9 cellular contexts compared by ENCODE assay signal in the genomic region with DNA sequence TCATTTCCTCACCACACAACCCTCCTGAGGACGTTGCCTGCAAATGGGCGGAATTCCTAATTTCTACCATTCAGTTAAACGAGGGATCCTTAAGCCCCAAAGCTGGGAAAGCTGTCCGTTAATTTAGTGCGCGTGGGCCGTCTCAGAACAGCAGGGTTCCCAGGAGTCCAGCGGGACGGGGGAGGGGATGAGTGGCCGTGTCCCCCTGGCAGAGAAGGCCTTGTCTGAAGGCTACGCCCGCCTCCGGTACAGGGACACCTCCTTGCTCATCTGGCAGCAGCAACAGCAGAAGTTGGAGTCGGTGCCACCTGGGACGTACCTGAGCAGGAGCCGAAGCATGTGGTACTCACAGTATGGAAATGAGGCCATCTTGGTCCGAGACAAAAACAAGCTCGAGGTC. TPM values are rescaled to one million over a fixed set of nuclear protein-coding genes. Genes with fewer than 3 reads are reported as not detected.
DNase-seq lines count a peak whose midpoint lies in the region; TF ChIP-seq lines count a peak whose summit lies in the region.
"Had no signal": no experiment of that assay in that cellular context is flagged by ENCODE, and none has a peak within 500 bp of the region (broad histone marks: within the 10 kb centered on the region; RNA-seq: fewer than 3 reads in every experiment).

No MANE protein-coding gene starts in this region.

- peak overlapping the region; percentile 70 for H3K4me3 ChIP-seq in WERI-Rb-1 (ENCODE audit: low read depth, low read length)
- peak overlapping the region; percentile 94 for H3K4me3 ChIP-seq in skeletal muscle satellite cell (ENCODE audit: low read length)

- H3K36me3 ChIP-seq in WERI-Rb-1: peaks cover 36% of the 10 kb centered on the region
- H3K36me3 ChIP-seq in skeletal muscle satellite cell (ENCODE audit: insufficient read depth, low read length): peaks cover 26% of the 10 kb centered on the region

- TF ChIP-seq CTCF in WERI-Rb-1 (IDR thresholded peaks at IDR 0.05; ENCODE audit: low read depth, low read length) (no peak), glutamatergic neuron (IDR thresholded peaks at IDR 0.05; ENCODE audit: partially characterized antibody, unreplicated experiment) (no peak)

- H3K27me3 Mint-ChIP-seq in T-helper 1 cell treated with Interleukin-12 subunit alpha and Interleukin-12 subunit beta and Interleukin-4 antibody, amounts not matched to agents 30 μg/mL and 1 μg/mL, for 36 hours (ENCODE audit: low read depth): no peaks in the 10 kb centered on the region
- peaks cover 14% of the 10 kb centered on the region for H3K27me3 Mint-ChIP-seq in glutamatergic neuron (ENCODE audit: unreplicated experiment)

- DNase-seq in T-helper 1 cell: no peak
- no peak for DNase-seq in WERI-Rb-1
- DNase-seq in glutamatergic neuron: peak; percentile 61
- no peak for DNase-seq in nucleus accumbens (lab: John Stamatoyannopoulos, UW)
- no peak for DNase-seq in HuH-7.5 (ENCODE audit: low spot score)
- DNase-seq in ureter (ENCODE audit: low spot score): no peak
- DNase-seq: 8988T had no signal

- H3K27ac ChIP-seq in WERI-Rb-1: no peak overlapping the region; the same call in 1 of the 2 replicates

- H3K9me3 Mint-ChIP-seq in T-helper 1 cell treated with Interleukin-12 subunit alpha and Interleukin-12 subunit beta and Interleukin-4 antibody, amounts not matched to agents 30 μg/mL and 1 μg/mL, for 36 hours: no peaks in the 10 kb centered on the region
- H3K9me3 Mint-ChIP-seq in glutamatergic neuron (ENCODE audit: unreplicated experiment): peaks cover 11% of the 10 kb centered on the region

- H3K4me3 Mint-ChIP-seq in T-helper 1 cell treated with Interleukin-12 subunit alpha and Interleukin-12 subunit beta and Interleukin-4 antibody, amounts not matched to agents 30 μg/mL and 1 μg/mL, for 36 hours: peak overlapping the region; percentile 78
- H3K4me3 Mint-ChIP-seq in glutamatergic neuron (ENCODE audit: unreplicated experiment): peak overlapping the region; percentile 85

- no peaks in the 10 kb centered on the region for H3K9me3 ChIP-seq in WERI-Rb-1 (ENCODE audit: severe bottlenecking)
- H3K9me3 ChIP-seq in skeletal muscle satellite cell (replicated peaks; ENCODE audit: low read length): no peaks in the 10 kb centered on the region

- H3K4me1 ChIP-seq in skeletal muscle satellite cell (ENCODE audit: control insufficient read depth, insufficient read depth, low read length): peaks cover 11% of the 10 kb centered on the region

- H3K4me1 Mint-ChIP-seq in T-helper 1 cell treated with Interleukin-12 subunit alpha and Interleukin-12 subunit beta and Interleukin-4 antibody, amounts not matched to agents 30 μg/mL and 1 μg/mL, for 36 hours (ENCODE audit: low read depth): peaks cover 3% of the 10 kb centered on the region
- peaks cover 19% of the 10 kb centered on the region for H3K4me1 Mint-ChIP-seq in glutamatergic neuron (ENCODE audit: low read depth, unreplicated experiment)

- H3K36me3 Mint-ChIP-seq in T-helper 1 cell treated with Interleukin-12 subunit alpha and Interleukin-12 subunit beta and Interleukin-4 antibody, amounts not matched to agents 30 μg/mL and 1 μg/mL, for 36 hours (ENCODE audit: low read depth): peaks cover 3% of the 10 kb centered on the region
- H3K36me3 Mint-ChIP-seq in glutamatergic neuron (ENCODE audit: unreplicated experiment): no peaks in the 10 kb centered on the region

- H3K9ac ChIP-seq in skeletal muscle satellite cell (ENCODE audit: low read depth, low read length): peak overlapping the region; percentile 78

- H3K4me2 ChIP-seq in skeletal muscle satellite cell (ENCODE audit: low read length): peak overlapping the region; percentile 85

- no peaks in the 10 kb centered on the region for H3K27me3 ChIP-seq in WERI-Rb-1 (ENCODE audit: insufficient read depth, low read depth, severe bottlenecking)
- peaks cover 4% of the 10 kb centered on the region for H3K27me3 ChIP-seq in skeletal muscle satellite cell (ENCODE audit: control insufficient read depth, insufficient read depth, low read length)

- no peak overlapping the region for H3K27ac Mint-ChIP-seq in T-helper 1 cell treated with Interleukin-12 subunit alpha and Interleukin-12 subunit beta and Interleukin-4 antibody, amounts not matched to agents 30 μg/mL and 1 μg/mL, for 36 hours
- peak overlapping the region; percentile 46 for H3K27ac Mint-ChIP-seq in glutamatergic neuron (ENCODE audit: unreplicated experiment)

RNA-seq across cellular contexts. Expression of a gene that starts 1.3 kb away (rescaled TPM):
- 31.6 TPM for total RNA-seq in glutamatergic neuron (ENCODE audit: unreplicated experiment)
- 17.3 and 19.5 TPM in 2 replicates for total RNA-seq in skeletal muscle satellite cell (2012; rRNA removed)
- total RNA-seq in ureter: 16.9 TPM

RNA-seq across cellular contexts. Expression of a gene that starts 34.4 kb away (rescaled TPM):
- total RNA-seq in glutamatergic neuron (ENCODE audit: unreplicated experiment): 270 TPM
- total RNA-seq in skeletal muscle satellite cell (2012; rRNA removed): 10.9 and 12.9 TPM in 2 replicates
- 38.9 TPM for total RNA-seq in ureter

RNA-seq across cellular contexts. Expression of a gene that starts 41.3 kb away (rescaled TPM):
- total RNA-seq in glutamatergic neuron (ENCODE audit: unreplicated experiment) (128 TPM), ureter (44.7 TPM)
- 3.0 and 3.9 TPM in 2 replicates for total RNA-seq in skeletal muscle satellite cell (2012; rRNA removed)
